Comparison of ENCODE assay signal across 14 cellular contexts in the genomic region with DNA sequence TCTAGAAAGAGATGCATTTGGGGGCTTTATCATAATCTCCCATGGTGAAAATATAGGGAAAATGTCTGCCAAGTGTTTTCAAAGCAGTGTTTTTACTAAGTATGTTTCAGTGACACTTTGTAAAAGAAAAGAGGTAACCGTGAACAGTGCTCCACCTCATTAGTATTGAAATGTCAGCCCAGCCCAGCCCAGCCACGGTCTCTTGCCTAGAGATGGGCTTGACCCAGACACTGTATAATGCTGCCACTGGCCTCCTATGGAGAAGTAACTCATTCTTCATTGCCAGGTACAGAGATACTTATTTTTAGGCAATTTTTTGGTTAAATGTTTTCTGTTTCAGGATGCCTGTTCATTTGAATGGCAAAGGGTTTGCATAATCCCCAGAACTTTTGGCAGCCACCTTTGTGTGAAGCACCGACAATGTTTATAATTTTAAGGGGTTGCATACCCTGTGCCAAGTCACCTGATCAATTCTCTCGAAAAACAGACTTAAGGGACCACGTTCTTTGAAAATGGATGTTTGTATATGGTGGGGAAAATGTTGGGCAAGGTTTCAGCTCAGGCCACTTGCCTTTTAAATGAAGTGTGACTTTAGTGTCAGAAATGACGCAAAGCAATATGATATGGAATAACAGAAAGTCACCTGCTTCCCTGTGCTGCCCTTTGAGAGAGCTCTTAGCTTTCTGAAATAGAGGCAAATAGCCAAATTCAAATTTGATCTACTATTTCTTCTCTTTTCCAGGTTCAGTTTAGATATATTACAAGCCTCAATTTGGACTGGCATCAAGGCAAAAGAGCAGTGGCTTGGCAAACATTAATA.
"Had no signal": no experiment of that assay in that cellular context is flagged by ENCODE, and none has a peak within 500 bp of the region (broad histone marks: within the 10 kb centered on the region; RNA-seq: fewer than 3 reads in every experiment).

No MANE protein-coding gene starts in this region.

- ATAC-seq: activated CD4-positive, CD25-positive, alpha-beta regulatory T cell treated with anti-CD3 and anti-CD28 coated beads, Interleukin-2, amount 50 U/mL, for 24 hours; left colon; pancreas had no signal

- DNase-seq: activated CD4-positive, alpha-beta T cell treated with anti-CD3 and anti-CD28 coated beads, Interleukin-2, amount 50 U/mL, for 1 hour; activated naive CD4-positive, alpha-beta T cell treated with anti-CD3 and anti-CD28 coated beads, Interleukin-2, amount 50 U/mL, for 16 hours; activated T-cell treated with anti-CD3 and anti-CD28 coated beads, Interleukin-2, amount 50 U/mL, for 24 hours; dorsolateral prefrontal cortex; erythroblast; left colon; mammary epithelial cell; naive B cell; pancreas; stimulated activated CD4-positive, alpha-beta T cell treated with anti-CD3 and anti-CD28 coated beads, Interleukin-12 subunit alpha, Interleukin-12 subunit beta, amount 100 ng/mL, for 4 hours; stimulated activated CD4-positive, alpha-beta T cell treated with anti-CD3 and anti-CD28 coated beads, Interleukin-2, amount 100 ng/mL, for 24 hours; T-helper 9 cell; uterus had no signal
